In genomic region chr1:221727146-221728036, GRCh38 we compare ENCODE assay signal across 10 cellular contexts. TPM values are rescaled to one million over a fixed set of nuclear protein-coding genes. Genes with fewer than 3 reads are reported as not detected.
DNase-seq lines count a peak whose midpoint lies in the region; ATAC-seq, FAIRE-seq and TF ChIP-seq lines count a peak whose summit lies in the region.
"Had no signal": no experiment of that assay in that cellular context is flagged by ENCODE, and none has a peak within 500 bp of the region (broad histone marks: within the 10 kb centered on the region; RNA-seq: fewer than 3 reads in every experiment).

No MANE protein-coding gene starts in this region.

- peak; percentile 76 for FAIRE-seq in GM12892 (lab: Jason Lieb, UNC)

- WGBS in sigmoid colon, 2 donors = 94% methylated on average over 3 of the region's 3 CpGs

- DNase-seq in GM12892 (ENCODE audit: insufficient read length) (no peak), sigmoid colon (no peak), colonic mucosa (no peak), RPMI8226 (no peak), globus pallidus (ENCODE audit: low spot score) (no peak)
- no peak for DNase-seq in activated naive CD8-positive, alpha-beta T cell treated with anti-CD3 and anti-CD28 coated beads for 36 hours

- H3K4me3 ChIP-seq in sigmoid colon (no peak overlapping the region), colonic mucosa (no peak overlapping the region)
- H3K4me3 ChIP-seq: neural progenitor cell, thoracic aorta had no signal

- no peaks in the 10 kb centered on the region for H3K27me3 Mint-ChIP-seq in activated naive CD8-positive, alpha-beta T cell treated with anti-CD3 and anti-CD28 coated beads for 36 hours
- H3K27me3 Mint-ChIP-seq: brain had no signal

- TF ChIP-seq EP300 in sigmoid colon (IDR thresholded peaks at IDR 0.05) = no peak

- H3K36me3 ChIP-seq in sigmoid colon (no peaks in the 10 kb centered on the region), colonic mucosa (no peaks in the 10 kb centered on the region)
- H3K36me3 ChIP-seq: neural progenitor cell, thoracic aorta had no signal

- TF ChIP-seq POLR2A in GM12892 (IDR thresholded peaks at IDR 0.05; ENCODE audit: low read depth, low read length) = no peak
- no peak for TF ChIP-seq POLR2A in sigmoid colon (IDR thresholded peaks at IDR 0.05)

- TF ChIP-seq CTCF in sigmoid colon (IDR thresholded peaks at IDR 0.05) (no peak), colonic mucosa (IDR thresholded peaks at IDR 0.05) (no peak)

- intact Hi-C loops in sigmoid colon (cut with DNase I) (no loop called here), colonic mucosa (cut with DNase I) (no loop called here)

- H3K27me3 ChIP-seq in sigmoid colon (no peaks in the 10 kb centered on the region), colonic mucosa (no peaks in the 10 kb centered on the region)
- H3K27me3 ChIP-seq: neural progenitor cell had no signal

- peak overlapping the region; percentile 92 for H3K27ac Mint-ChIP-seq in activated naive CD8-positive, alpha-beta T cell treated with anti-CD3 and anti-CD28 coated beads for 36 hours
- H3K27ac Mint-ChIP-seq: brain, neural progenitor cell had no signal

- H3K4me1 ChIP-seq in sigmoid colon (peaks cover 0 to 80% (median 51%) of the 10 kb centered on the region in 4 donors), colonic mucosa (no peaks in the 10 kb centered on the region)

- H3K9me3 ChIP-seq in sigmoid colon (no peaks in the 10 kb centered on the region), colonic mucosa (no peaks in the 10 kb centered on the region)
- H3K9me3 ChIP-seq: thoracic aorta had no signal

- H3K4me3 Mint-ChIP-seq in activated naive CD8-positive, alpha-beta T cell treated with anti-CD3 and anti-CD28 coated beads for 36 hours = no peak overlapping the region
- H3K4me3 Mint-ChIP-seq: neural progenitor cell had no signal

- peak; percentile 31 for ATAC-seq in HG03460 (IDR thresholded peaks at IDR 0.05; ENCODE audit: unreplicated experiment)

- peaks cover 27% of the 10 kb centered on the region for H3K9me3 Mint-ChIP-seq in activated naive CD8-positive, alpha-beta T cell treated with anti-CD3 and anti-CD28 coated beads for 36 hours

- peak overlapping the region; percentile 65 to 78 (median 69) for H3K27ac ChIP-seq in sigmoid colon
- no peak overlapping the region for H3K27ac ChIP-seq in colonic mucosa
- H3K27ac ChIP-seq: neural progenitor cell, thoracic aorta had no signal

- H3K9ac ChIP-seq in colonic mucosa (ENCODE audit: low read depth in 2 of 2, low read length in 2 of 2) = no peak overlapping the region
- H3K9ac ChIP-seq: neural progenitor cell had no signal

- peaks cover 73% of the 10 kb centered on the region for H3K36me3 Mint-ChIP-seq in activated naive CD8-positive, alpha-beta T cell treated with anti-CD3 and anti-CD28 coated beads for 36 hours

- H3K4me1 Mint-ChIP-seq in activated naive CD8-positive, alpha-beta T cell treated with anti-CD3 and anti-CD28 coated beads for 36 hours = peaks cover 53% of the 10 kb centered on the region
- H3K4me1 Mint-ChIP-seq: neural progenitor cell had no signal

RNA-seq across cellular contexts. Expression of gene DUSP10, which starts 14.5 kb away (rescaled TPM):
- 14.6 TPM for polyA plus RNA-seq in GM12892 (2012; ENCODE audit: missing spikeins)
- 10 to 100 TPM; 32.7 to 33.0 TPM for total RNA-seq in activated naive CD8-positive, alpha-beta T cell treated with anti-CD3 and anti-CD28 coated beads for 36 hours
- total RNA-seq in sigmoid colon (10 to 100 TPM; 11.4 to 19.9 (median 15.7) TPM), colonic mucosa (1 to 10 TPM; 2.8 to 8.1 TPM)
- 1 to 10 TPM; 2.5 to 4.1 (median 3.6) TPM for polyA plus RNA-seq in sigmoid colon
